In genomic region chr20:36847710-36848040, GRCh38 we compare ENCODE assay signal across 11 cellular contexts. TPM values are rescaled to one million over a fixed set of nuclear protein-coding genes. Genes with fewer than 3 reads are reported as not detected.
A peak's percentile ranks its signal among the peaks of the same experiment; 100 is the strongest.
DNase-seq lines count a peak whose midpoint lies in the region; ATAC-seq and TF ChIP-seq lines count a peak whose summit lies in the region.
"Had no signal": no experiment of that assay in that cellular context is flagged by ENCODE, and none has a peak within 500 bp of the region (broad histone marks: within the 10 kb centered on the region; RNA-seq: fewer than 3 reads in every experiment).

No MANE protein-coding gene starts in this region.

- intact Hi-C loops in psoas muscle (cut with DNase I): no loop called here

- no peak for TF ChIP-seq CTCF in 22Rv1 (IDR thresholded peaks at IDR 0.05)
- TF ChIP-seq CTCF in RWPE1 (conservative IDR thresholded peaks at IDR 0.05; ENCODE audit: low read depth): no peak
- no peak for TF ChIP-seq CTCF in psoas muscle (IDR thresholded peaks at IDR 0.05)

- H3K27ac ChIP-seq in 22Rv1 (peak overlapping the region; percentile 52), RWPE1 (peak overlapping the region; percentile 67), psoas muscle (peak overlapping the region; percentile 72)

- H3K4me1 ChIP-seq in psoas muscle: peaks cover 9% of the 10 kb centered on the region

- ATAC-seq in psoas muscle: peak in 3 of 4 donors; percentile 22 to 35 (median 26)
- ATAC-seq: stimulated activated naive CD8-positive, alpha-beta T cell treated with anti-CD3 and anti-CD28 coated beads, Interleukin-15, Interleukin-2, amounts not matched to agents 100 U/mL and 50 U/mL, for 24 hours had no signal

- WGBS in psoas muscle, 3 donors: 32 to 76% (median 38%) methylated on average over 1 of the region's 1 CpG

- H3K9me3 ChIP-seq in psoas muscle: no peaks in the 10 kb centered on the region

- no peaks in the 10 kb centered on the region for H3K36me3 ChIP-seq in psoas muscle (ENCODE audit: insufficient read depth in 1 of 2, low read depth in 1 of 2)

- POLR2A ChIA-PET in RWPE1 (lab: Yijun Ruan, JAX; ENCODE audit: low non-redundant PET): interaction anchor here (0.6 kb wide), 1 partner anchor 39 kb away, joined by 4 read pairs; no protein-coding TSS in a partner anchor

- CTCF ChIA-PET in RWPE1 (lab: Yijun Ruan, JAX): interaction anchor here (0.8 to 1.4 kb wide), 4 partner anchors 12 to 39 kb away, joined by 4 to 5 read pairs (median 4); a partner anchor contains a TSS

- no peaks in the 10 kb centered on the region for H3K27me3 ChIP-seq in psoas muscle (ENCODE audit: insufficient read depth in 3 of 3, low read length in 2 of 3)

- no peak for DNase-seq in RWPE1 (ENCODE audit: low spot score)
- DNase-seq in fibroblast of gingiva (ENCODE audit: low read depth): peak; percentile 50
- DNase-seq in psoas muscle: no peak
- no peak for DNase-seq in CD1c-positive myeloid dendritic cell (ENCODE audit: extremely low spot score)
- DNase-seq in GDM1 (lab: John Stamatoyannopoulos, UW): no peak
- DNase-seq in activated T-cell treated with anti-CD3 and anti-CD28 coated beads, Interleukin-2, amount 50 U/mL, for 1 hour: no peak
- DNase-seq in D341Med (ENCODE audit: low spot score): no peak
- DNase-seq: NCI-H1417 treated with DMSO at 0.1 percent for 48 hours; NK-92 treated with Interleukin-12 subunit alpha and Interleukin-12 subunit beta, amount 100 ng/mL, for 24 hours; stimulated activated naive CD8-positive, alpha-beta T cell treated with anti-CD3 and anti-CD28 coated beads, Interleukin-15, Interleukin-2, amounts not matched to agents 100 U/mL and 50 U/mL, for 24 hours had no signal

- H3K4me3 ChIP-seq in psoas muscle: no peak overlapping the region

RNA-seq across cellular contexts. Expression of gene TLDC2, which starts 28.3 kb away (rescaled TPM):
- under 1 TPM in 1 of 4 donors, not detected in 3; 0.15 TPM for total RNA-seq in psoas muscle
- under 1 TPM in 2 of 3 donors, not detected in 1; 0.04 to 0.05 TPM for polyA plus RNA-seq in psoas muscle
